9 cellular contexts compared by ENCODE assay signal in genomic region chr3:187975571-187976360, GRCh38.
A peak's percentile ranks its signal among the peaks of the same experiment; 100 is the strongest.
DNase-seq lines count a peak whose midpoint lies in the region; ATAC-seq, FAIRE-seq and TF ChIP-seq lines count a peak whose summit lies in the region.
"Had no signal": no experiment of that assay in that cellular context is flagged by ENCODE, and none has a peak within 500 bp of the region (broad histone marks: within the 10 kb centered on the region; RNA-seq: fewer than 3 reads in every experiment).

No MANE protein-coding gene starts in this region.

- DNase-seq in A549 (ENCODE audit: low read depth in 1 of 2, low spot score in 1 of 2): no peak
- no peak for DNase-seq in GM23338 (ENCODE audit: low spot score)
- DNase-seq in activated T-cell treated with anti-CD3 and anti-CD28 coated beads, Interleukin-2, amount 50 U/mL, for 48 hours: peak; percentile 68 to 72
- no peak for DNase-seq in left lung
- no peak for DNase-seq in NCI-H2171 treated with DMSO at 0.1 percent for 48 hours (lab: John Stamatoyannopoulos, UW)
- no peak for DNase-seq in NCI-H1436 (lab: John Stamatoyannopoulos, UW)
- DNase-seq in anterior cingulate cortex (lab: John Stamatoyannopoulos, UW): no peak
- no peak for DNase-seq in DMS 273 (lab: John Stamatoyannopoulos, UW; ENCODE audit: unreplicated experiment)
- DNase-seq: transverse colon had no signal

- H3K27ac Mint-ChIP-seq in GM23338: no peak overlapping the region

- peak overlapping the region; percentile 1; the same call in 1 of the 2 replicates for H2AFZ ChIP-seq in GM23338

- H3K4me3 Mint-ChIP-seq in GM23338: no peak overlapping the region

- POLR2A ChIA-PET in A549 (lab: Yijun Ruan, JAX): no interaction called here

- TF ChIP-seq RAD21 in A549 (conservative IDR thresholded peaks at IDR 0.05 in 1 of 2, IDR thresholded peaks at IDR 0.05 in 1 of 2): no peak

- H3K36me3 Mint-ChIP-seq in GM23338 (ENCODE audit: low read depth): 0 out of 3 replicates have a peak, but pooled peaks cover 3% of the 10 kb centered on the region

- peak overlapping the region; percentile 33; a peak in 3 of 6 replicates for H3K27ac ChIP-seq in A549
- no peak overlapping the region for H3K27ac ChIP-seq in GM23338 (ENCODE audit: low read depth)
- H3K27ac ChIP-seq in left lung: no peak overlapping the region
- H3K27ac ChIP-seq: transverse colon had no signal

- TF ChIP-seq CTCF in A549 (IDR thresholded peaks at IDR 0.05): no peak
- TF ChIP-seq CTCF in GM23338 (conservative IDR thresholded peaks at IDR 0.05; ENCODE audit: low read depth in 2 of 2): no peak
- no peak for TF ChIP-seq CTCF in left lung (IDR thresholded peaks at IDR 0.05)

- ATAC-seq in A549: no peak
- no peak for ATAC-seq in GM23338
- ATAC-seq in left lung: peak; percentile 51

- no peak overlapping the region for H3K4me2 ChIP-seq in A549
- H3K4me2 ChIP-seq in GM23338: no peak overlapping the region

- no peaks in the 10 kb centered on the region for H3K36me3 ChIP-seq in GM23338 (ENCODE audit: insufficient read depth)
- no peaks in the 10 kb centered on the region for H3K36me3 ChIP-seq in left lung
- H3K36me3 ChIP-seq: transverse colon had no signal

- FAIRE-seq in A549 (lab: Jason Lieb, UNC): no peak

- H3K9me2 ChIP-seq in GM23338 (ENCODE audit: insufficient read depth): no peaks in the 10 kb centered on the region

- WGBS in A549 (ENCODE audit: missing lambda C conversion rate): 78% methylated on average over 7 of the region's 7 CpGs

- TF ChIP-seq EP300 in A549 (IDR thresholded peaks at IDR 0.05): no peak

- peaks cover 4% of the 10 kb centered on the region; the same call in 2 of the 3 replicates for H3K4me1 Mint-ChIP-seq in GM23338

- H4K20me1 ChIP-seq in GM23338 (replicated peaks; ENCODE audit: insufficient read depth): no peaks in the 10 kb centered on the region

- CTCF ChIA-PET in A549 (lab: Yijun Ruan, JAX): no interaction called here

- H3K4me1 ChIP-seq in A549 (peaks cover 9% of the 10 kb centered on the region), GM23338 (ENCODE audit: insufficient read depth) (no peaks in the 10 kb centered on the region), left lung (peaks cover 0 to 10% of the 10 kb centered on the region in 2 donors)
- H3K4me1 ChIP-seq: transverse colon had no signal

- peaks cover 4% of the 10 kb centered on the region for H3K27me3 Mint-ChIP-seq in GM23338 (ENCODE audit: insufficient read depth, low read depth, poor library complexity)

- TF ChIP-seq POLR2A in A549 (IDR thresholded peaks at IDR 0.05; ENCODE audit: low read length): no peak

- H3K9me3 ChIP-seq in A549 (peaks cover 5% of the 10 kb centered on the region; the same call in 2 of the 3 replicates), left lung (peaks cover 0 to 5% of the 10 kb centered on the region in 2 donors)

- H3K27me3 ChIP-seq in GM23338 (ENCODE audit: insufficient read depth) (no peaks in the 10 kb centered on the region), left lung (no peaks in the 10 kb centered on the region)
- H3K27me3 ChIP-seq: transverse colon had no signal

- intact Hi-C loops in left lung (cut with DNase I): no loop called here

- H3K79me2 ChIP-seq in GM23338 (replicated peaks; ENCODE audit: insufficient read depth): no peaks in the 10 kb centered on the region

- H3K4me3 ChIP-seq in A549 (no peak overlapping the region), GM23338 (no peak overlapping the region), left lung (no peak overlapping the region)
- H3K4me3 ChIP-seq: transverse colon had no signal

- peaks cover 5% of the 10 kb centered on the region; the same call in 2 of the 3 replicates for H3K9me3 Mint-ChIP-seq in GM23338

- no peaks in the 10 kb centered on the region for H3F3A ChIP-seq in GM23338 (replicated peaks; ENCODE audit: low read depth)

TF ChIP-seq in A549, 52 proteins besides CTCF, POLR2A, EP300 and RAD21:
- no peak for TF ChIP-seq ZFP36 (IDR thresholded peaks at IDR 0.05; ENCODE audit: borderline replicate concordance, partially characterized antibody)
- no peak for TF ChIP-seq FOSL2 (IDR thresholded peaks at IDR 0.05)
- TF ChIP-seq FOSL2 (CRISPR knock-in tag; IDR thresholded peaks at IDR 0.05): no peak
- TF ChIP-seq TFCP2L1 (CRISPR knock-in tag; IDR thresholded peaks at IDR 0.05): no peak
- TF ChIP-seq NR3C1 (IDR thresholded peaks at IDR 0.05): no peak
- no peak for TF ChIP-seq RCOR1 (IDR thresholded peaks at IDR 0.05; ENCODE audit: low read depth, low read length)
- no peak for TF ChIP-seq CBX2 (IDR thresholded peaks at IDR 0.05; ENCODE audit: borderline replicate concordance, low read depth)
- TF ChIP-seq JUN (IDR thresholded peaks at IDR 0.05): no peak
- no peak for TF ChIP-seq ELK1 (IDR thresholded peaks at IDR 0.05; ENCODE audit: low read depth, low read length)
- no peak for TF ChIP-seq HDAC2 (IDR thresholded peaks at IDR 0.05)
- TF ChIP-seq RFX5 (IDR thresholded peaks at IDR 0.05): no peak
- no peak for TF ChIP-seq MYC (IDR thresholded peaks at IDR 0.05; ENCODE audit: borderline replicate concordance, low read length)

TF ChIP-seq in GM23338, 12 proteins besides CTCF, POLR2A, EP300 and RAD21:
- no peak for TF ChIP-seq REST (IDR thresholded peaks at IDR 0.05; ENCODE audit: unreplicated experiment)
- no peak for TF ChIP-seq STAT1 (IDR thresholded peaks at IDR 0.05; ENCODE audit: unreplicated experiment)
- TF ChIP-seq JUNB (IDR thresholded peaks at IDR 0.05; ENCODE audit: unreplicated experiment): no peak
- TF ChIP-seq ZNF331 (CRISPR knock-in tag; IDR thresholded peaks at IDR 0.05; ENCODE audit: low read depth): no peak
- no peak for TF ChIP-seq EZH2phosphoT487 (IDR thresholded peaks at IDR 0.05; ENCODE audit: unreplicated experiment)

Comparison
In these comparisons a context has a peak if more than half of its experiments do, and no peak if none do; other contexts are left out.
1. DNase-seq: peak in activated T-cell treated with anti-CD3 and anti-CD28 coated beads, Interleukin-2, amount 50 U/mL, for 48 hours (2 of 2); none in A549 (0 of 2), GM23338 (single experiment), left lung (0 of 2), NCI-H2171 treated with DMSO at 0.1 percent for 48 hours (single experiment), NCI-H1436 (single experiment), anterior cingulate cortex (0 of 58) and DMS 273 (single experiment).
2. H3K27ac ChIP-seq: peak in A549 (2 of 2); none in GM23338 (single experiment) and left lung (0 of 2).